8 cellular contexts compared by ENCODE assay signal in genomic region chr12:2641209-2641608, GRCh38.
DNase-seq lines count a peak whose midpoint lies in the region; ATAC-seq, FAIRE-seq and TF ChIP-seq lines count a peak whose summit lies in the region.

No MANE protein-coding gene starts in this region.

- DNase-seq in D721Med (ENCODE audit: insufficient read length, low spot score), result no peak
- peak; percentile 60 for DNase-seq in MG63
- DNase-seq in chondrocyte (ENCODE audit: low spot score), result no peak
- peak; percentile 37 for DNase-seq in mesenteric fat pad (ENCODE audit: low spot score)
- DNase-seq in activated T-cell treated with anti-CD3 and anti-CD28 coated beads, Interleukin-2, amount 50 U/mL, for 1 hour, result no peak
- no peak for DNase-seq in DMS114 treated with DMSO at 0.1 percent for 48 hours (lab: John Stamatoyannopoulos, UW; ENCODE audit: unreplicated experiment)

- no peak overlapping the region for H3K4me3 Mint-ChIP-seq in chondrocyte (ENCODE audit: unreplicated experiment)

- peaks cover 38% of the 10 kb centered on the region for H3K4me1 Mint-ChIP-seq in chondrocyte (ENCODE audit: low read depth)

- H3K9me3 ChIP-seq in MG63, result no peaks in the 10 kb centered on the region

- H3K27me3 Mint-ChIP-seq in chondrocyte (ENCODE audit: low read depth), result no peaks in the 10 kb centered on the region

- FAIRE-seq in D721Med (lab: Jason Lieb, UNC), result no peak

- H3K36me3 ChIP-seq in MG63, result no peaks in the 10 kb centered on the region

- TF ChIP-seq CTCF in D721Med (IDR thresholded peaks at IDR 0.05; ENCODE audit: insufficient read depth, missing control alignments), result peak; percentile 9
- TF ChIP-seq CTCF in chondrocyte (IDR thresholded peaks at IDR 0.05), result peak; percentile 68

- peaks cover 13% of the 10 kb centered on the region for H3K36me3 Mint-ChIP-seq in chondrocyte (ENCODE audit: low read depth)

- no peaks in the 10 kb centered on the region for H3K27me3 ChIP-seq in MG63

- ATAC-seq in HG02798 (IDR thresholded peaks at IDR 0.05; ENCODE audit: poor library complexity, unreplicated experiment) (no peak), HG02884 (IDR thresholded peaks at IDR 0.05; ENCODE audit: unreplicated experiment) (no peak)

- no peaks in the 10 kb centered on the region for H3K9me3 Mint-ChIP-seq in chondrocyte (ENCODE audit: low read depth)

- peak overlapping the region; percentile 92 for H3K27ac Mint-ChIP-seq in chondrocyte (ENCODE audit: unreplicated experiment)

- no peak overlapping the region for H3K4me3 ChIP-seq in MG63

Comparison
In these comparisons a context has a peak if more than half of its experiments do, and no peak if none do; other contexts are left out.
1. DNase-seq: peak in MG63 (single experiment) and mesenteric fat pad (single experiment); none in D721Med (single experiment), chondrocyte (single experiment), activated T-cell treated with anti-CD3 and anti-CD28 coated beads, Interleukin-2, amount 50 U/mL, for 1 hour (single experiment) and DMS114 treated with DMSO at 0.1 percent for 48 hours (single experiment).